ENCODE assay signal across 16 cellular contexts in genomic region chr17:21382560-21383495, GRCh38. TPM values are rescaled to one million over a fixed set of nuclear protein-coding genes. Genes with fewer than 3 reads are reported as not detected.
"Had no signal": no experiment of that assay in that cellular context is flagged by ENCODE, and none has a peak within 500 bp of the region (broad histone marks: within the 10 kb centered on the region; RNA-seq: fewer than 3 reads in every experiment).

No MANE protein-coding gene starts in this region.

- DNase-seq: activated B cell treated with CpG ODN at 0.5 μM for 24 hours; activated CD4-positive, alpha-beta T cell treated with anti-CD3 and anti-CD28 coated beads, Interleukin-2, amount 10 ng/mL, durations not matched to agents 7 days and 5 days; activated CD8-positive, alpha-beta memory T cell treated with anti-CD3 and anti-CD28 coated beads, Interleukin-2, amount 50 U/mL, for 48 hours; activated gamma-delta T cell treated with Interleukin-2 at 50 U/mL for 16 hours; amniotic stem cell; central memory CD4-positive, alpha-beta T cell; colonic mucosa; islet precursor cell; mammary epithelial cell; sigmoid colon; stimulated activated CD4-positive, alpha-beta T cell treated with anti-CD3 and anti-CD28 coated beads, Interleukin-1b, Interleukin-23, amount 100 ng/mL, for 48 hours had no signal

- H3K27ac ChIP-seq: colonic mucosa, gastroesophageal sphincter, left lung, neural progenitor cell, pancreas, sigmoid colon had no signal

- H3K36me3 Mint-ChIP-seq: activated naive CD8-positive, alpha-beta T cell; neural progenitor cell had no signal

- ATAC-seq: gastroesophageal sphincter, left lung, pancreas had no signal

- H3K27ac Mint-ChIP-seq: activated B cell treated with CpG ODN at 0.5 μM for 24 hours; activated CD4-positive, alpha-beta T cell treated with anti-CD3 and anti-CD28 coated beads, Interleukin-2, amount 10 ng/mL, durations not matched to agents 7 days and 5 days; activated naive CD8-positive, alpha-beta T cell had no signal

- H3K4me1 Mint-ChIP-seq: activated CD4-positive, alpha-beta T cell treated with anti-CD3 and anti-CD28 coated beads, Interleukin-2, amount 10 ng/mL, durations not matched to agents 7 days and 5 days had no signal

- H3K4me2 ChIP-seq: neural progenitor cell had no signal

- H2AFZ ChIP-seq: neural progenitor cell had no signal

- H3K9ac ChIP-seq: neural progenitor cell had no signal

- H3K9me3 Mint-ChIP-seq: activated B cell treated with CpG ODN at 0.5 μM for 24 hours; activated CD4-positive, alpha-beta T cell treated with anti-CD3 and anti-CD28 coated beads, Interleukin-2, amount 10 ng/mL, durations not matched to agents 7 days and 5 days; neural progenitor cell had no signal

- H3K4me3 Mint-ChIP-seq: activated B cell treated with CpG ODN at 0.5 μM for 24 hours; activated CD4-positive, alpha-beta T cell treated with anti-CD3 and anti-CD28 coated beads, Interleukin-2, amount 10 ng/mL, durations not matched to agents 7 days and 5 days; activated naive CD8-positive, alpha-beta T cell; neural progenitor cell had no signal

- H3K4me3 ChIP-seq: colonic mucosa, gastroesophageal sphincter, left lung, neural progenitor cell, pancreas, sigmoid colon had no signal

- H3K9me3 ChIP-seq: colonic mucosa, gastroesophageal sphincter, left lung, pancreas, sigmoid colon had no signal

- H3K36me3 ChIP-seq: colonic mucosa, gastroesophageal sphincter, left lung, neural progenitor cell, pancreas, sigmoid colon had no signal

RNA-seq across cellular contexts. Expression of gene KCNJ12, which starts 6.7 kb away (rescaled TPM):
- total RNA-seq: activated B cell treated with CpG ODN at 0.5 μM for 24 hours; activated CD4-positive, alpha-beta T cell treated with anti-CD3 and anti-CD28 coated beads, Interleukin-2, amount 10 ng/mL, durations not matched to agents 7 days and 5 days; mammary epithelial cell had no signal
